Comparison of ENCODE assay signal across 14 cellular contexts in genomic region chr14:73710737-73711136, GRCh38.
"Had no signal": no experiment of that assay in that cellular context is flagged by ENCODE, and none has a peak within 500 bp of the region (broad histone marks: within the 10 kb centered on the region; RNA-seq: fewer than 3 reads in every experiment).

No MANE protein-coding gene starts in this region.

- H3K27me3 Mint-ChIP-seq: activated CD4-positive, alpha-beta T cell treated with anti-CD3 and anti-CD28 coated beads for 36 hours; stimulated activated naive CD8-positive, alpha-beta T cell treated with anti-CD3 and anti-CD28 coated beads, Interleukin-15, Interleukin-2, amounts not matched to agents 100 ng/mL and 50 ng/mL, for 24 hours had no signal

- H3K27ac Mint-ChIP-seq: stimulated activated naive CD8-positive, alpha-beta T cell treated with anti-CD3 and anti-CD28 coated beads, Interleukin-15, Interleukin-2, amounts not matched to agents 100 ng/mL and 50 ng/mL, for 24 hours had no signal

- DNase-seq: activated CD4-positive, alpha-beta T cell treated with anti-CD3 and anti-CD28 coated beads for 36 hours; activated naive CD4-positive, alpha-beta T cell treated with anti-CD3 and anti-CD28 coated beads, Interleukin-2, amount 50 U/mL, for 16 hours; activated T-cell treated with anti-CD3 and anti-CD28 coated beads for 4 hours; amniotic stem cell; body of pancreas; foreskin melanocyte; heart right ventricle; left ventricle myocardium superior; mesenchymal stem cell; nephron progenitor cell; ovary; stimulated activated CD4-positive, alpha-beta T cell treated with anti-CD3 and anti-CD28 coated beads, Interleukin-4, amount 100 ng/mL, for 1 hour; stimulated activated CD8-positive, alpha-beta memory T cell treated with anti-CD3 and anti-CD28 coated beads, Interleukin-4, amount 100 ng/mL, for 48 hours had no signal

- H3K9me3 Mint-ChIP-seq: nephron progenitor cell; stimulated activated naive CD8-positive, alpha-beta T cell treated with anti-CD3 and anti-CD28 coated beads, Interleukin-15, Interleukin-2, amounts not matched to agents 100 ng/mL and 50 ng/mL, for 24 hours had no signal

- ATAC-seq: activated CD4-positive, alpha-beta T cell treated with anti-CD3 and anti-CD28 coated beads for 36 hours; body of pancreas; heart right ventricle; left ventricle myocardium superior had no signal
